Comparison of ENCODE assay signal across 1 cellular context in the genomic region with DNA sequence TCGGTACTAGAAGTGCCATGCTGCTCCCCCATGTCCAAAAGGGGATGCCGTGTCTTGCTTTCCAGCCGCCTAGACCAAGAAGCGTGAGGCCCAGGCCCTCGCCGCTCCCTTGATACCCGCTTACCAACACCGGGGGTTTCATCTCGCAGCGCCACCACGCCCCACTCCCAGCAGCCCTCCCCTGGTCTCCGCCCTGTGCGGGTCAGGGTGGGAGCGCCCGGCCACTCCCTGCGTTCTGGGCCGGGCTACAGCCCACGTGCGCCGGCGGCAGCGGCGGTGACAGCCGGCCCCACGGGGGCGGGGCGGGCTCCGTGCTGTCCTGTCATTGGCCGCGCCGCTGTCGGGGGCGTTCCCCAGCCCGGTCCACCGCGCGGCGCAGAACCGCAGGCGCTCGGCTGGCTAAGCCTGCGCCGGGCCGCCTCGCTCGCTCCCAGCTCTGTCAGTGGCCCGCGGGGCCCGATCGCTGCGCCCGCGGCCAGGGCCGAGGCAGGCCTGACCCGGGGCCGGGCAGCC.
TF ChIP-seq lines count a peak whose summit lies in the region.

A gene with protein sequence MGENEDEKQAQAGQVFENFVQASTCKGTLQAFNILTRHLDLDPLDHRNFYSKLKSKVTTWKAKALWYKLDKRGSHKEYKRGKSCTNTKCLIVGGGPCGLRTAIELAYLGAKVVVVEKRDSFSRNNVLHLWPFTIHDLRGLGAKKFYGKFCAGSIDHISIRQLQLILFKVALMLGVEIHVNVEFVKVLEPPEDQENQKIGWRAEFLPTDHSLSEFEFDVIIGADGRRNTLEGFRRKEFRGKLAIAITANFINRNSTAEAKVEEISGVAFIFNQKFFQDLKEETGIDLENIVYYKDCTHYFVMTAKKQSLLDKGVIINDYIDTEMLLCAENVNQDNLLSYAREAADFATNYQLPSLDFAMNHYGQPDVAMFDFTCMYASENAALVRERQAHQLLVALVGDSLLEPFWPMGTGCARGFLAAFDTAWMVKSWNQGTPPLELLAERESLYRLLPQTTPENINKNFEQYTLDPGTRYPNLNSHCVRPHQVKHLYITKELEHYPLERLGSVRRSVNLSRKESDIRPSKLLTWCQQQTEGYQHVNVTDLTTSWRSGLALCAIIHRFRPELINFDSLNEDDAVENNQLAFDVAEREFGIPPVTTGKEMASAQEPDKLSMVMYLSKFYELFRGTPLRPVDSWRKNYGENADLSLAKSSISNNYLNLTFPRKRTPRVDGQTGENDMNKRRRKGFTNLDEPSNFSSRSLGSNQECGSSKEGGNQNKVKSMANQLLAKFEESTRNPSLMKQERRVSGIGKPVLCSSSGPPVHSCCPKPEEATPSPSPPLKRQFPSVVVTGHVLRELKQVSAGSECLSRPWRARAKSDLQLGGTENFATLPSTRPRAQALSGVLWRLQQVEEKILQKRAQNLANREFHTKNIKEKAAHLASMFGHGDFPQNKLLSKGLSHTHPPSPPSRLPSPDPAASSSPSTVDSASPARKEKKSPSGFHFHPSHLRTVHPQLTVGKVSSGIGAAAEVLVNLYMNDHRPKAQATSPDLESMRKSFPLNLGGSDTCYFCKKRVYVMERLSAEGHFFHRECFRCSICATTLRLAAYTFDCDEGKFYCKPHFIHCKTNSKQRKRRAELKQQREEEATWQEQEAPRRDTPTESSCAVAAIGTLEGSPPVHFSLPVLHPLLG (plus strand): TSS at position 390 of the 513 bp plus-strand sequence. CDS start 51,566 bp downstream, outside the sequence.

TF ChIP-seq in HepG2, 621 proteins besides CTCF, POLR2A, EP300 and RAD21 (continued from another document and continues in another):
- TF ChIP-seq, protein P1, sequence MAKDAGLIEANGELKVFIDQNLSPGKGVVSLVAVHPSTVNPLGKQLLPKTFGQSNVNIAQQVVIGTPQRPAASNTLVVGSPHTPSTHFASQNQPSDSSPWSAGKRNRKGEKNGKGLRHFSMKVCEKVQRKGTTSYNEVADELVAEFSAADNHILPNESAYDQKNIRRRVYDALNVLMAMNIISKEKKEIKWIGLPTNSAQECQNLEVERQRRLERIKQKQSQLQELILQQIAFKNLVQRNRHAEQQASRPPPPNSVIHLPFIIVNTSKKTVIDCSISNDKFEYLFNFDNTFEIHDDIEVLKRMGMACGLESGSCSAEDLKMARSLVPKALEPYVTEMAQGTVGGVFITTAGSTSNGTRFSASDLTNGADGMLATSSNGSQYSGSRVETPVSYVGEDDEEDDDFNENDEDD (CRISPR knock-in tag; IDR thresholded peaks at IDR 0.05; ENCODE audit: borderline replicate concordance), result peak; percentile 45; the same call in 1 of the 2 replicates
- TF ChIP-seq CBX5 (CRISPR knock-in tag; IDR thresholded peaks at IDR 0.05; ENCODE audit: borderline replicate concordance) (no peak), DNMT1 (CRISPR knock-in tag; IDR thresholded peaks at IDR 0.05) (no peak), NFE2L2 (IDR thresholded peaks at IDR 0.05; ENCODE audit: low read length) (no peak), ZNF83 (CRISPR knock-in tag; IDR thresholded peaks at IDR 0.05; ENCODE audit: borderline replicate concordance) (no peak), CEBPG (CRISPR knock-in tag; IDR thresholded peaks at IDR 0.05) (no peak), ZNF614 (CRISPR knock-in tag; IDR thresholded peaks at IDR 0.05; ENCODE audit: borderline replicate concordance) (no peak), MYC (CRISPR knock-in tag; IDR thresholded peaks at IDR 0.05; ENCODE audit: borderline replicate concordance) (peak; percentile 80), PCBP1 (IDR thresholded peaks at IDR 0.05; ENCODE audit: borderline replicate concordance, low read depth, low read length) (no peak), ZNF615 (CRISPR knock-in tag; IDR thresholded peaks at IDR 0.05; ENCODE audit: borderline replicate concordance) (no peak), NPAS2 (CRISPR knock-in tag; IDR thresholded peaks at IDR 0.05; ENCODE audit: borderline replicate concordance) (no peak), GLI4 (CRISPR knock-in tag; IDR thresholded peaks at IDR 0.05; ENCODE audit: borderline replicate concordance) (no peak), ZNF616 (CRISPR knock-in tag; IDR thresholded peaks at IDR 0.05; ENCODE audit: low read depth) (no peak), HOXA5 (CRISPR knock-in tag; IDR thresholded peaks at IDR 0.05) (no peak), KLF12 (CRISPR knock-in tag; IDR thresholded peaks at IDR 0.05; ENCODE audit: borderline replicate concordance) (0 out of 2 replicates have a peak, but pooled peaks have one; percentile 40), ZNF530 (CRISPR knock-in tag; IDR thresholded peaks at IDR 0.05; ENCODE audit: low read depth) (no peak), ZSCAN20 (CRISPR knock-in tag; IDR thresholded peaks at IDR 0.05; ENCODE audit: borderline replicate concordance) (no peak), ZKSCAN8 (CRISPR knock-in tag; IDR thresholded peaks at IDR 0.05; ENCODE audit: borderline replicate concordance) (no peak), ZFP62 (CRISPR knock-in tag; IDR thresholded peaks at IDR 0.05) (no peak), FOXA3 (CRISPR knock-in tag; IDR thresholded peaks at IDR 0.05) (no peak), SALL2 (CRISPR knock-in tag; IDR thresholded peaks at IDR 0.05) (no peak), FOXM1 (CRISPR knock-in tag; IDR thresholded peaks at IDR 0.05) (no peak), MYNN (CRISPR knock-in tag; IDR thresholded peaks at IDR 0.05; ENCODE audit: low read depth) (no peak), JDP2 (CRISPR knock-in tag; IDR thresholded peaks at IDR 0.05; ENCODE audit: borderline replicate concordance) (no peak), BRD4 (CRISPR knock-in tag; IDR thresholded peaks at IDR 0.05) (no peak), PHF8 (CRISPR knock-in tag; IDR thresholded peaks at IDR 0.05) (no peak), ZNF121 (CRISPR knock-in tag; IDR thresholded peaks at IDR 0.05) (no peak), ZMYM4 (CRISPR knock-in tag; IDR thresholded peaks at IDR 0.05) (peak; percentile 60; the same call in 1 of the 2 replicates), ZNF761 (CRISPR knock-in tag; conservative IDR thresholded peaks at IDR 0.05) (no peak), ZNF333 (CRISPR knock-in tag; IDR thresholded peaks at IDR 0.05; ENCODE audit: borderline replicate concordance) (no peak), ZNF724P (CRISPR knock-in tag; IDR thresholded peaks at IDR 0.05; ENCODE audit: borderline replicate concordance) (no peak), KLF13 (CRISPR knock-in tag; IDR thresholded peaks at IDR 0.05) (no peak), ZFP82 (CRISPR knock-in tag; IDR thresholded peaks at IDR 0.05; ENCODE audit: borderline replicate concordance) (no peak), CC2D1A (CRISPR knock-in tag; IDR thresholded peaks at IDR 0.05) (no peak), ZNF552 (CRISPR knock-in tag; IDR thresholded peaks at IDR 0.05; ENCODE audit: borderline replicate concordance) (no peak)
- TF ChIP-seq, protein P2, sequence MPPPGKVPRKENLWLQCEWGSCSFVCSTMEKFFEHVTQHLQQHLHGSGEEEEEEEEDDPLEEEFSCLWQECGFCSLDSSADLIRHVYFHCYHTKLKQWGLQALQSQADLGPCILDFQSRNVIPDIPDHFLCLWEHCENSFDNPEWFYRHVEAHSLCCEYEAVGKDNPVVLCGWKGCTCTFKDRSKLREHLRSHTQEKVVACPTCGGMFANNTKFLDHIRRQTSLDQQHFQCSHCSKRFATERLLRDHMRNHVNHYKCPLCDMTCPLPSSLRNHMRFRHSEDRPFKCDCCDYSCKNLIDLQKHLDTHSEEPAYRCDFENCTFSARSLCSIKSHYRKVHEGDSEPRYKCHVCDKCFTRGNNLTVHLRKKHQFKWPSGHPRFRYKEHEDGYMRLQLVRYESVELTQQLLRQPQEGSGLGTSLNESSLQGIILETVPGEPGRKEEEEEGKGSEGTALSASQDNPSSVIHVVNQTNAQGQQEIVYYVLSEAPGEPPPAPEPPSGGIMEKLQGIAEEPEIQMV (CRISPR knock-in tag; IDR thresholded peaks at IDR 0.05; ENCODE audit: low read depth), result no peak
- TF ChIP-seq, protein P3, sequence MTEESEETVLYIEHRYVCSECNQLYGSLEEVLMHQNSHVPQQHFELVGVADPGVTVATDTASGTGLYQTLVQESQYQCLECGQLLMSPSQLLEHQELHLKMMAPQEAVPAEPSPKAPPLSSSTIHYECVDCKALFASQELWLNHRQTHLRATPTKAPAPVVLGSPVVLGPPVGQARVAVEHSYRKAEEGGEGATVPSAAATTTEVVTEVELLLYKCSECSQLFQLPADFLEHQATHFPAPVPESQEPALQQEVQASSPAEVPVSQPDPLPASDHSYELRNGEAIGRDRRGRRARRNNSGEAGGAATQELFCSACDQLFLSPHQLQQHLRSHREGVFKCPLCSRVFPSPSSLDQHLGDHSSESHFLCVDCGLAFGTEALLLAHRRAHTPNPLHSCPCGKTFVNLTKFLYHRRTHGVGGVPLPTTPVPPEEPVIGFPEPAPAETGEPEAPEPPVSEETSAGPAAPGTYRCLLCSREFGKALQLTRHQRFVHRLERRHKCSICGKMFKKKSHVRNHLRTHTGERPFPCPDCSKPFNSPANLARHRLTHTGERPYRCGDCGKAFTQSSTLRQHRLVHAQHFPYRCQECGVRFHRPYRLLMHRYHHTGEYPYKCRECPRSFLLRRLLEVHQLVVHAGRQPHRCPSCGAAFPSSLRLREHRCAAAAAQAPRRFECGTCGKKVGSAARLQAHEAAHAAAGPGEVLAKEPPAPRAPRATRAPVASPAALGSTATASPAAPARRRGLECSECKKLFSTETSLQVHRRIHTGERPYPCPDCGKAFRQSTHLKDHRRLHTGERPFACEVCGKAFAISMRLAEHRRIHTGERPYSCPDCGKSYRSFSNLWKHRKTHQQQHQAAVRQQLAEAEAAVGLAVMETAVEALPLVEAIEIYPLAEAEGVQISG (CRISPR knock-in tag; IDR thresholded peaks at IDR 0.05), result 0 out of 2 replicates have a peak, but pooled peaks have one; percentile 12
- TF ChIP-seq, protein P4, sequence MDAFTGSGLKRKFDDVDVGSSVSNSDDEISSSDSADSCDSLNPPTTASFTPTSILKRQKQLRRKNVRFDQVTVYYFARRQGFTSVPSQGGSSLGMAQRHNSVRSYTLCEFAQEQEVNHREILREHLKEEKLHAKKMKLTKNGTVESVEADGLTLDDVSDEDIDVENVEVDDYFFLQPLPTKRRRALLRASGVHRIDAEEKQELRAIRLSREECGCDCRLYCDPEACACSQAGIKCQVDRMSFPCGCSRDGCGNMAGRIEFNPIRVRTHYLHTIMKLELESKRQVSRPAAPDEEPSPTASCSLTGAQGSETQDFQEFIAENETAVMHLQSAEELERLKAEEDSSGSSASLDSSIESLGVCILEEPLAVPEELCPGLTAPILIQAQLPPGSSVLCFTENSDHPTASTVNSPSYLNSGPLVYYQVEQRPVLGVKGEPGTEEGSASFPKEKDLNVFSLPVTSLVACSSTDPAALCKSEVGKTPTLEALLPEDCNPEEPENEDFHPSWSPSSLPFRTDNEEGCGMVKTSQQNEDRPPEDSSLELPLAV (CRISPR knock-in tag; conservative IDR thresholded peaks at IDR 0.05; ENCODE audit: low read depth), result no peak
- TF ChIP-seq, protein P5, sequence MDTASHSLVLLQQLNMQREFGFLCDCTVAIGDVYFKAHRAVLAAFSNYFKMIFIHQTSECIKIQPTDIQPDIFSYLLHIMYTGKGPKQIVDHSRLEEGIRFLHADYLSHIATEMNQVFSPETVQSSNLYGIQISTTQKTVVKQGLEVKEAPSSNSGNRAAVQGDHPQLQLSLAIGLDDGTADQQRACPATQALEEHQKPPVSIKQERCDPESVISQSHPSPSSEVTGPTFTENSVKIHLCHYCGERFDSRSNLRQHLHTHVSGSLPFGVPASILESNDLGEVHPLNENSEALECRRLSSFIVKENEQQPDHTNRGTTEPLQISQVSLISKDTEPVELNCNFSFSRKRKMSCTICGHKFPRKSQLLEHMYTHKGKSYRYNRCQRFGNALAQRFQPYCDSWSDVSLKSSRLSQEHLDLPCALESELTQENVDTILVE (CRISPR knock-in tag; IDR thresholded peaks at IDR 0.05), result no peak
- TF ChIP-seq, protein P6, sequence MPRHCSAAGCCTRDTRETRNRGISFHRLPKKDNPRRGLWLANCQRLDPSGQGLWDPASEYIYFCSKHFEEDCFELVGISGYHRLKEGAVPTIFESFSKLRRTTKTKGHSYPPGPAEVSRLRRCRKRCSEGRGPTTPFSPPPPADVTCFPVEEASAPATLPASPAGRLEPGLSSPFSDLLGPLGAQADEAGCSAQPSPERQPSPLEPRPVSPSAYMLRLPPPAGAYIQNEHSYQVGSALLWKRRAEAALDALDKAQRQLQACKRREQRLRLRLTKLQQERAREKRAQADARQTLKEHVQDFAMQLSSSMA (CRISPR knock-in tag; IDR thresholded peaks at IDR 0.05), result no peak
- TF ChIP-seq, protein P7, sequence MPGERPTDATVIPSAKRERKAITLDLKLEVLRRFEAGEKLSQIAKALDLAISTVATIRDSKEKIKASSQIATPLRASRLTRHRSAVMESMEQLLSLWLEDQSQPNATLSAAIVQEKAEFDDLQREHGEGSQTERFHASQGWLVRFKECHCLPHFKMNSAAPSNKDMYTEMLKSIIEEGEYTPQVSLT (CRISPR knock-in tag; IDR thresholded peaks at IDR 0.05; ENCODE audit: borderline replicate concordance, low read depth), result no peak
- TF ChIP-seq, protein P8, sequence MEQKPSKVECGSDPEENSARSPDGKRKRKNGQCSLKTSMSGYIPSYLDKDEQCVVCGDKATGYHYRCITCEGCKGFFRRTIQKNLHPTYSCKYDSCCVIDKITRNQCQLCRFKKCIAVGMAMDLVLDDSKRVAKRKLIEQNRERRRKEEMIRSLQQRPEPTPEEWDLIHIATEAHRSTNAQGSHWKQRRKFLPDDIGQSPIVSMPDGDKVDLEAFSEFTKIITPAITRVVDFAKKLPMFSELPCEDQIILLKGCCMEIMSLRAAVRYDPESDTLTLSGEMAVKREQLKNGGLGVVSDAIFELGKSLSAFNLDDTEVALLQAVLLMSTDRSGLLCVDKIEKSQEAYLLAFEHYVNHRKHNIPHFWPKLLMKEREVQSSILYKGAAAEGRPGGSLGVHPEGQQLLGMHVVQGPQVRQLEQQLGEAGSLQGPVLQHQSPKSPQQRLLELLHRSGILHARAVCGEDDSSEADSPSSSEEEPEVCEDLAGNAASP (CRISPR knock-in tag; IDR thresholded peaks at IDR 0.05; ENCODE audit: borderline replicate concordance), result no peak
- TF ChIP-seq, protein P9, sequence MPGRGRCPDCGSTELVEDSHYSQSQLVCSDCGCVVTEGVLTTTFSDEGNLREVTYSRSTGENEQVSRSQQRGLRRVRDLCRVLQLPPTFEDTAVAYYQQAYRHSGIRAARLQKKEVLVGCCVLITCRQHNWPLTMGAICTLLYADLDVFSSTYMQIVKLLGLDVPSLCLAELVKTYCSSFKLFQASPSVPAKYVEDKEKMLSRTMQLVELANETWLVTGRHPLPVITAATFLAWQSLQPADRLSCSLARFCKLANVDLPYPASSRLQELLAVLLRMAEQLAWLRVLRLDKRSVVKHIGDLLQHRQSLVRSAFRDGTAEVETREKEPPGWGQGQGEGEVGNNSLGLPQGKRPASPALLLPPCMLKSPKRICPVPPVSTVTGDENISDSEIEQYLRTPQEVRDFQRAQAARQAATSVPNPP (CRISPR knock-in tag; IDR thresholded peaks at IDR 0.05), result no peak
- TF ChIP-seq, protein P10, sequence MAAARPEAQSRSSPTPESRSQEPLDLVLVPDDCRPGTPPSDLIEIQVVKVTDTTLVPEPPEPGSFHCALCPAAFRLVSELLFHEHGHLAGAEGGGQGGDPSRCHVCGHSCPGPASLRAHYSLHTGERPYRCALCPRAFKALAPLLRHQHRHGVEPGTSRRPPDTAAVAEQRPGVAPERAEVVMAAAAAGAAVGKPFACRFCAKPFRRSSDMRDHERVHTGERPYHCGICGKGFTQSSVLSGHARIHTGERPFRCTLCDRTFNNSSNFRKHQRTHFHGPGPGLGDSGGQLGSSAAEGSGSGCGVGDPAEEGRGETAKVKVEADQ (CRISPR knock-in tag; IDR thresholded peaks at IDR 0.05; ENCODE audit: borderline replicate concordance), result 0 out of 2 replicates have a peak, but pooled peaks have one; percentile 50
